ENCODE assay signal across 1 cellular context in genomic region chr9:137366891-137367381, GRCh38.
TF ChIP-seq lines count a peak whose summit lies in the region.

No MANE protein-coding gene starts in this region.

TF ChIP-seq in WTC11, 78 proteins besides CTCF, POLR2A, EP300 and RAD21 (continued from another document):
- TF ChIP-seq ZNF425 (CRISPR knock-in tag; conservative IDR thresholded peaks at IDR 0.05) (no peak), ZSCAN18 (CRISPR knock-in tag; IDR thresholded peaks at IDR 0.05) (no peak), ZNF219 (CRISPR knock-in tag; IDR thresholded peaks at IDR 0.05; ENCODE audit: borderline replicate concordance) (no peak)
